Comparison of ENCODE assay signal across 8 cellular contexts in the genomic region with DNA sequence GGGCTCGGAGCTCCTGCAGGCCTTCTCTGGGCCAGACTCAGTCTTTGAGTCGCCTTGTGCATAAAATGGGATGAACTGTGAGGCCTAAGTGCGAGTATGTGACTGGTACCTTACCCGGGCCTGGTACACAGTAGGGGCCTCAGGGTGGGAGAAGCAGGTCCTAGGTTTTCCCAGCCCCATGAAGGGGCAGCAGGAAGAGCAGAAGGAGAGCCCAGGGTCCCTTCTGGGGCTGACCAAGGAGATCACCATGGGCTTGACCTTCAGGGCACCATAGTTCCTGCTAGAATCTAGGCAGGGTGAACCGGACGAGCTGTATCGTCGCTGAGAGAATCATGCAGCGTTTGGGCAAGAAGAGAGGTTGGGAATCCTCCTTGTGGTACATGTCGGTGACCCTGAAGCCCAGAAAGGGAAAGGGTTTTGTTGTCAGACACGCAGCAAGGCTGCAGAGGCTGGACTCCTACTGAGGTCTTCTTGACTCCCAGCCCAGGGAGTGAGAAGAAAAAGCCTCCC. TPM values are rescaled to one million over a fixed set of nuclear protein-coding genes. Genes with fewer than 3 reads are reported as not detected.
DNase-seq lines count a peak whose midpoint lies in the region; ATAC-seq and TF ChIP-seq lines count a peak whose summit lies in the region.

No MANE protein-coding gene starts in this region.

- TF ChIP-seq CTCF in GM12864 (IDR thresholded peaks at IDR 0.05; ENCODE audit: low read depth, low read length, missing control alignments) (no peak), MM.1S (IDR thresholded peaks at IDR 0.05; ENCODE audit: low read length) (no peak), endothelial cell (IDR thresholded peaks at IDR 0.05; ENCODE audit: unreplicated experiment) (no peak), parathyroid adenoma (IDR thresholded peaks at IDR 0.05) (no peak)

- H2AFZ ChIP-seq in MM.1S (ENCODE audit: low read length) = peak overlapping the region; percentile 96
- peak overlapping the region; percentile 99 for H2AFZ ChIP-seq in parathyroid adenoma

- H3K27me3 ChIP-seq in MM.1S (replicated peaks; ENCODE audit: insufficient read depth, low read length) (no peaks in the 10 kb centered on the region), parathyroid adenoma (ENCODE audit: control insufficient read depth, insufficient read depth, low read length) (no peaks in the 10 kb centered on the region)

- H4K20me1 ChIP-seq in MM.1S (ENCODE audit: insufficient read depth, low read length) = no peaks in the 10 kb centered on the region

- DNase-seq in GM12864 (ENCODE audit: low read depth) (no peak), MM.1S (no peak), endothelial cell (ENCODE audit: low spot score) (no peak), COLO829 (ENCODE audit: low spot score) (no peak), T-helper 9 cell (no peak)

- H3K4me1 ChIP-seq in MM.1S (ENCODE audit: low read length) = peaks cover 17% of the 10 kb centered on the region
- peaks cover 7% of the 10 kb centered on the region for H3K4me1 ChIP-seq in parathyroid adenoma

- H3K4me3 ChIP-seq in GM12864 (ENCODE audit: low read depth, low read length) = peak overlapping the region; percentile 98
- peak overlapping the region; percentile 97 for H3K4me3 ChIP-seq in MM.1S (ENCODE audit: low read length)
- peak overlapping the region; percentile 68 for H3K4me3 ChIP-seq in parathyroid adenoma (ENCODE audit: low read depth, low read length)

- H3K9me3 ChIP-seq in MM.1S (replicated peaks; ENCODE audit: insufficient read depth, low read length) (no peaks in the 10 kb centered on the region), parathyroid adenoma (ENCODE audit: control insufficient read depth, low read length) (no peaks in the 10 kb centered on the region)

- peaks cover 27% of the 10 kb centered on the region for H3K79me2 ChIP-seq in MM.1S (ENCODE audit: low read length)
- H3K79me2 ChIP-seq in parathyroid adenoma = no peaks in the 10 kb centered on the region

- H3K27me3 Mint-ChIP-seq in endothelial cell (ENCODE audit: unreplicated experiment) = peaks cover 10% of the 10 kb centered on the region

- ATAC-seq in GM18873 (IDR thresholded peaks at IDR 0.05; ENCODE audit: low FRiP score, unreplicated experiment) (no peak), HG03460 (IDR thresholded peaks at IDR 0.05; ENCODE audit: unreplicated experiment) (no peak)

- no peak overlapping the region for H3K27ac Mint-ChIP-seq in endothelial cell (ENCODE audit: unreplicated experiment)

- H3K36me3 Mint-ChIP-seq in endothelial cell (ENCODE audit: low read depth, unreplicated experiment) = peaks cover 22% of the 10 kb centered on the region

- peaks cover 14% of the 10 kb centered on the region for H3K4me1 Mint-ChIP-seq in endothelial cell (ENCODE audit: unreplicated experiment)

- H3F3A ChIP-seq in MM.1S (ENCODE audit: insufficient read depth, low read length) = peaks cover 10% of the 10 kb centered on the region; the same call in 1 of the 2 replicates

- H3K4me3 Mint-ChIP-seq in endothelial cell (ENCODE audit: unreplicated experiment) = peak overlapping the region; percentile 80

- H3K36me3 ChIP-seq in MM.1S (replicated peaks; ENCODE audit: insufficient read depth, low read length) (no peaks in the 10 kb centered on the region), parathyroid adenoma (ENCODE audit: control insufficient read depth, insufficient read depth, low read length) (no peaks in the 10 kb centered on the region)

- peak overlapping the region; percentile 40; the same call in 1 of the 2 replicates for H3K27ac ChIP-seq in MM.1S (ENCODE audit: low read length)
- peak overlapping the region; percentile 74 for H3K27ac ChIP-seq in parathyroid adenoma

- H3K4me2 ChIP-seq in MM.1S (ENCODE audit: low read depth, low read length) (peak overlapping the region; percentile 93), parathyroid adenoma (ENCODE audit: low read length) (peak overlapping the region; percentile 72)

- H3K9ac ChIP-seq in MM.1S (ENCODE audit: low read length) (peak overlapping the region; percentile 86), parathyroid adenoma (peak overlapping the region; percentile 63)

- H3K9me2 ChIP-seq in MM.1S (replicated peaks; ENCODE audit: insufficient read depth, low read length) = no peaks in the 10 kb centered on the region

- no peaks in the 10 kb centered on the region for H3K9me3 Mint-ChIP-seq in endothelial cell (ENCODE audit: unreplicated experiment)

RNA-seq across cellular contexts. Expression of gene PHYKPL, which starts 0.4 kb away (rescaled TPM):
- 53.1 TPM for total RNA-seq in endothelial cell (ENCODE audit: unreplicated experiment)

RNA-seq across cellular contexts. Expression of gene HNRNPAB, which starts 28.6 kb away (rescaled TPM):
- 162 TPM for total RNA-seq in endothelial cell (ENCODE audit: unreplicated experiment)

RNA-seq across cellular contexts. Expression of gene GMCL2, which starts 45.8 kb away (rescaled TPM):
- not detected for total RNA-seq in endothelial cell (ENCODE audit: unreplicated experiment)
